Comparison of ENCODE assay signal across 1 cellular context in the genomic region with DNA sequence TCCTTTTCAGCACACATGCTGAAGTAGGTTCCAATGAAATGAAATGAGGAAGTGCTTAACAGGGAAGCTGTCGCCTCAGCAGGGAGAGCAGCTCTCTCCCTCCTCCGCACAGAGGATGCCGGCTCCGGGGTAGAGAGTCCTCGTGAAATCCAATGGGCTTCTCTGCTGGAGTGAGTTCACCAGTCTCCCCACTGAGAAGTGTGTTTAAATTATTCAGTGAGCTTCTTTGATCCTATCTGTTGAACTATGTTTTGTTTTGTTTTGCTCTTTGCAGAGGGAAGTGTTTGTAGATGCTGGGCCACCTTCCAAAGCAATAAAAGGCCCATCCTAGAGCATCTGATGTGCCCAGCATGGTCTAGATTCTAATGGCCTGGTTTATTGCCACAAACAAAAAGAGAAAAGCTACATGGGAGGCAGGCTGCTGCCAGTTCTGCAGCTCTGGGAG.
TF ChIP-seq lines count a peak whose summit lies in the region.

No MANE protein-coding gene starts in this region.

TF ChIP-seq in H1, 55 proteins besides CTCF, POLR2A, EP300 and RAD21:
- TF ChIP-seq SP2 (IDR thresholded peaks at IDR 0.05; ENCODE audit: low read length), result no peak
- no peak for TF ChIP-seq RXRA (IDR thresholded peaks at IDR 0.05; ENCODE audit: insufficient read depth, low read depth, low read length)
- TF ChIP-seq SP4 (IDR thresholded peaks at IDR 0.05; ENCODE audit: low read length), result no peak
- no peak for TF ChIP-seq ZNF274 (IDR thresholded peaks at IDR 0.05; ENCODE audit: borderline replicate concordance, extremely low read depth, low read length)
- TF ChIP-seq EZH2 (IDR thresholded peaks at IDR 0.05; ENCODE audit: low read depth, low read length, severe bottlenecking), result no peak
- TF ChIP-seq TAF7 (optimal IDR thresholded peaks at IDR 0.05; ENCODE audit: borderline replicate concordance, low read depth, low read length), result no peak
- TF ChIP-seq CREB1 (IDR thresholded peaks at IDR 0.05), result no peak
- no peak for TF ChIP-seq TCF12 (IDR thresholded peaks at IDR 0.05; ENCODE audit: low read depth, low read length)
- TF ChIP-seq EGR1 (IDR thresholded peaks at IDR 0.05; ENCODE audit: borderline replicate concordance, low read depth, low read length), result no peak
- TF ChIP-seq SIN3A (conservative IDR thresholded peaks at IDR 0.05 in 1 of 2, IDR thresholded peaks at IDR 0.05 in 1 of 2; ENCODE audit: low read depth in 1 of 2, low read length in 2 of 2), result no peak
- TF ChIP-seq RFX5 (IDR thresholded peaks at IDR 0.05; ENCODE audit: borderline replicate concordance, low read depth, low read length), result no peak
- no peak for TF ChIP-seq GABPA (IDR thresholded peaks at IDR 0.05; ENCODE audit: borderline replicate concordance, insufficient read depth, low read length)
TF ChIP-seq in H1: peak in this region for 0.
